In genomic region chr12:131608740-131609665, GRCh38 we compare ENCODE assay signal across 8 cellular contexts.
DNase-seq lines count a peak whose midpoint lies in the region; ATAC-seq and TF ChIP-seq lines count a peak whose summit lies in the region.

No MANE protein-coding gene starts in this region.

- no peaks in the 10 kb centered on the region for H3K36me3 ChIP-seq in RWPE2 (ENCODE audit: low read depth)
- no peaks in the 10 kb centered on the region for H3K36me3 ChIP-seq in cardiac muscle cell
- no peaks in the 10 kb centered on the region for H3K36me3 ChIP-seq in psoas muscle (ENCODE audit: insufficient read depth in 1 of 2, low read depth in 1 of 2)

- H3K27me3 ChIP-seq in RWPE2 (ENCODE audit: insufficient read depth, poor library complexity, severe bottlenecking) (no peaks in the 10 kb centered on the region), cardiac muscle cell (no peaks in the 10 kb centered on the region), psoas muscle (ENCODE audit: insufficient read depth in 3 of 3, low read length in 2 of 3) (peaks cover 0 to 20% (median 0%) of the 10 kb centered on the region in 3 donors)

- 18 to 26% (median 20%) methylated on average over 26 of the region's 26 CpGs for WGBS in psoas muscle, 3 donors

- H3K4me3 ChIP-seq in AG10803 (ENCODE audit: low read length) = peak overlapping the region; percentile 16; the same call in 1 of the 2 replicates
- H3K4me3 ChIP-seq in RWPE2 (ENCODE audit: severe bottlenecking) = no peak overlapping the region
- no peak overlapping the region for H3K4me3 ChIP-seq in cardiac muscle cell
- no peak overlapping the region for H3K4me3 ChIP-seq in psoas muscle

- intact Hi-C loops in psoas muscle (cut with DNase I) = loop anchor here (5.0 kb wide), 2 partner anchors 223 to 393 kb away; no protein-coding TSS in a partner anchor

- ATAC-seq in RWPE2 (ENCODE audit: low read depth) = peak; percentile 73
- peak; percentile 59 to 93 (median 88) for ATAC-seq in psoas muscle
- ATAC-seq in GM19455 (IDR thresholded peaks at IDR 0.05; ENCODE audit: unreplicated experiment) = no peak

- no peaks in the 10 kb centered on the region for H3K4me1 ChIP-seq in RWPE2 (ENCODE audit: insufficient read depth, poor library complexity, severe bottlenecking)
- no peaks in the 10 kb centered on the region for H3K4me1 ChIP-seq in cardiac muscle cell (ENCODE audit: low read depth)
- H3K4me1 ChIP-seq in psoas muscle = no peaks in the 10 kb centered on the region

- in situ Hi-C loops in GM13976 (cut with MboI; ENCODE audit: low sequenced_read_pairs, unreplicated experiment) = no loop called here

- TF ChIP-seq CTCF in AG10803 (conservative IDR thresholded peaks at IDR 0.05; ENCODE audit: low read length) (peak; percentile 80), GM13976 (IDR thresholded peaks at IDR 0.05; ENCODE audit: borderline replicate concordance, control extremely low read depth, extremely low read depth, insufficient read depth, missing control alignments) (peak; percentile 71), RWPE2 (IDR thresholded peaks at IDR 0.05; ENCODE audit: poor library complexity, severe bottlenecking) (peak; percentile 76), cardiac muscle cell (IDR thresholded peaks at IDR 0.05; ENCODE audit: low read depth, low read length) (peak; percentile 86), psoas muscle (IDR thresholded peaks at IDR 0.05) (peak; percentile 77)

- no peak overlapping the region for H3K27ac ChIP-seq in RWPE2 (ENCODE audit: poor library complexity, severe bottlenecking)
- H3K27ac ChIP-seq in cardiac muscle cell = no peak overlapping the region
- no peak overlapping the region for H3K27ac ChIP-seq in psoas muscle

- DNase-seq in AG10803 (ENCODE audit: low read depth) (peak; percentile 62), GM13976 (ENCODE audit: low spot score) (peak; percentile 75), RWPE2 (ENCODE audit: low spot score) (no peak), cardiac muscle cell (ENCODE audit: low read depth in 1 of 2, low spot score in 1 of 2) (peak; percentile 62 to 63), psoas muscle (peak; percentile 75 to 87), NCI-H2227 treated with DMSO at 0.1 percent for 48 hours (lab: John Stamatoyannopoulos, UW) (no peak)
- DNase-seq in activated naive CD8-positive, alpha-beta T cell treated with anti-CD3 and anti-CD28 coated beads, Interleukin-2, amount 50 U/mL, for 16 hours (ENCODE audit: low read depth, low spot score) = peak; percentile 14

- H3K9me3 ChIP-seq in RWPE2 (ENCODE audit: severe bottlenecking) (no peaks in the 10 kb centered on the region), cardiac muscle cell (ENCODE audit: low read depth) (no peaks in the 10 kb centered on the region), psoas muscle (no peaks in the 10 kb centered on the region)

Comparison
In these comparisons a context has a peak if more than half of its experiments do, and no peak if none do; other contexts are left out.
1. DNase-seq: peak in AG10803 (single experiment), GM13976 (single experiment), activated naive CD8-positive, alpha-beta T cell treated with anti-CD3 and anti-CD28 coated beads, Interleukin-2, amount 50 U/mL, for 16 hours (single experiment), cardiac muscle cell (2 of 2) and psoas muscle (2 of 2); none in RWPE2 (single experiment) and NCI-H2227 treated with DMSO at 0.1 percent for 48 hours (single experiment).
2. Peak in every context shown above with its lines, with median percentiles within 50 percentile points of each other: CTCF ChIP-seq.